In the genomic region with DNA sequence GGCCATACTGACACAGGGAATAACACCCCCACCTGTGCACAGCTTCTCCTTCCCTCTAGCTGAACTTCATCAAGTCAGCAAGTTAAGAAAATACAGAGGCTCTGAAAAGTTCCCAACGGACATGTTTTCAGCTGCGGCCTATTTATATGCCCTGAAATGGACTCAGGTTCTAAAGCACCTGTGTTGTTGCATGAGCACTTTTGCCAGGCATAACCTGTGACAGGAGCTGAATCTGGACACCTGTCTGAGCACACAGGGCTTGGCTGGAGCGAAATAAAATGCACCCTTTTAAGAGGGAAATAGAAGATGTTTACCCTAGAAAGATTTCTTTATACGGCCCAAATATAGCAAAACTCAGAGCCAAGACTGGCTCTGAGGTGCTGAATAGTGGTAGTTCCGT, we compare ENCODE assay signal across 15 cellular contexts. TPM values are rescaled to one million over a fixed set of nuclear protein-coding genes. Genes with fewer than 3 reads are reported as not detected.
A peak's percentile ranks its signal among the peaks of the same experiment; 100 is the strongest.
DNase-seq lines count a peak whose midpoint lies in the region; ATAC-seq and TF ChIP-seq lines count a peak whose summit lies in the region.
"Had no signal": no experiment of that assay in that cellular context is flagged by ENCODE, and none has a peak within 500 bp of the region (broad histone marks: within the 10 kb centered on the region; RNA-seq: fewer than 3 reads in every experiment).

No MANE protein-coding gene starts in this region.

- 0 out of 2 replicates have a peak overlapping the region, but pooled peaks have one; percentile 27 for H3K27ac ChIP-seq in GM23338 (ENCODE audit: low read depth)
- peak overlapping the region; percentile 84 for H3K27ac ChIP-seq in angular gyrus (ENCODE audit: low read depth, low read length)
- H3K27ac ChIP-seq in layer of hippocampus (ENCODE audit: low read depth, low read length), result peak overlapping the region; percentile 43
- H3K27ac ChIP-seq: A549 had no signal

- ATAC-seq in GM23338 (no peak), HG02759 (IDR thresholded peaks at IDR 0.05; ENCODE audit: unreplicated experiment) (no peak), GM18907 (IDR thresholded peaks at IDR 0.05; ENCODE audit: unreplicated experiment) (no peak)
- no peak for ATAC-seq in effector memory CD8-positive, alpha-beta T cell (replicated peaks)
- ATAC-seq: A549, HCT116 had no signal

- DNase-seq in GM23338 (ENCODE audit: low spot score) (no peak), NCI-H187 (lab: John Stamatoyannopoulos, UW) (no peak)
- DNase-seq in effector memory CD8-positive, alpha-beta T cell, result no peak
- DNase-seq: Caco-2; CD8-positive, alpha-beta memory T cell; DND-41; GF-D8 had no signal

- peaks cover 95% of the 10 kb centered on the region for H3K79me2 ChIP-seq in GM23338 (replicated peaks; ENCODE audit: insufficient read depth)

- H4K20me1 ChIP-seq in GM23338 (replicated peaks; ENCODE audit: insufficient read depth), result peaks cover 27% of the 10 kb centered on the region

- H3K36me3 Mint-ChIP-seq in GM23338 (ENCODE audit: low read depth), result no peaks in the 10 kb centered on the region
- no peaks in the 10 kb centered on the region for H3K36me3 Mint-ChIP-seq in effector memory CD8-positive, alpha-beta T cell (ENCODE audit: insufficient read depth)
- H3K36me3 Mint-ChIP-seq: CD8-positive, alpha-beta memory T cell; IgD-negative memory B cell had no signal

- no peak overlapping the region for H3K4me3 ChIP-seq in GM23338
- H3K4me3 ChIP-seq: A549 had no signal

- H2AFZ ChIP-seq in GM23338, result no peak overlapping the region

- H3K36me3 ChIP-seq in GM23338 (ENCODE audit: insufficient read depth), result no peaks in the 10 kb centered on the region

- TF ChIP-seq CTCF in GM23338 (conservative IDR thresholded peaks at IDR 0.05; ENCODE audit: low read depth in 2 of 2), result no peak

- no peak overlapping the region for H3K4me2 ChIP-seq in GM23338
- H3K4me2 ChIP-seq: A549 had no signal

- peaks cover 33% of the 10 kb centered on the region for H3K4me1 Mint-ChIP-seq in GM23338
- H3K4me1 Mint-ChIP-seq in effector memory CD8-positive, alpha-beta T cell (ENCODE audit: low read depth in 2 of 2), result no peaks in the 10 kb centered on the region
- H3K4me1 Mint-ChIP-seq: CD8-positive, alpha-beta memory T cell had no signal

- H3K9me3 Mint-ChIP-seq in GM23338, result no peaks in the 10 kb centered on the region
- no peaks in the 10 kb centered on the region for H3K9me3 Mint-ChIP-seq in effector memory CD8-positive, alpha-beta T cell
- H3K9me3 Mint-ChIP-seq: CD8-positive, alpha-beta memory T cell had no signal

- H3K9me2 ChIP-seq in GM23338 (ENCODE audit: insufficient read depth), result no peaks in the 10 kb centered on the region

- H3K27me3 Mint-ChIP-seq in GM23338 (ENCODE audit: insufficient read depth, low read depth, poor library complexity), result peaks cover 5% of the 10 kb centered on the region
- H3K27me3 Mint-ChIP-seq in effector memory CD8-positive, alpha-beta T cell, result peaks cover 7 to 10% of the 10 kb centered on the region in 2 donors
- H3K27me3 Mint-ChIP-seq: IgD-negative memory B cell had no signal

- H3K27ac Mint-ChIP-seq in GM23338, result no peak overlapping the region
- no peak overlapping the region for H3K27ac Mint-ChIP-seq in effector memory CD8-positive, alpha-beta T cell
- H3K27ac Mint-ChIP-seq: CD8-positive, alpha-beta memory T cell; IgD-negative memory B cell had no signal

- no peak overlapping the region for H3K4me3 Mint-ChIP-seq in GM23338
- H3K4me3 Mint-ChIP-seq in effector memory CD8-positive, alpha-beta T cell, result no peak overlapping the region
- H3K4me3 Mint-ChIP-seq: CD8-positive, alpha-beta memory T cell; IgD-negative memory B cell had no signal

- peaks cover 21% of the 10 kb centered on the region for H3K4me1 ChIP-seq in GM23338 (ENCODE audit: insufficient read depth)
- H3K4me1 ChIP-seq: A549 had no signal

- H3K27me3 ChIP-seq in GM23338 (ENCODE audit: insufficient read depth), result no peaks in the 10 kb centered on the region
- H3K27me3 ChIP-seq in layer of hippocampus (ENCODE audit: control insufficient read depth, insufficient read depth, low read length), result no peaks in the 10 kb centered on the region

- H3F3A ChIP-seq in GM23338 (replicated peaks; ENCODE audit: low read depth), result no peaks in the 10 kb centered on the region; the same call in 1 of the 2 replicates

TF ChIP-seq in GM23338, 12 proteins besides CTCF, POLR2A, EP300 and RAD21 (continues in another document):
- TF ChIP-seq, protein P1, sequence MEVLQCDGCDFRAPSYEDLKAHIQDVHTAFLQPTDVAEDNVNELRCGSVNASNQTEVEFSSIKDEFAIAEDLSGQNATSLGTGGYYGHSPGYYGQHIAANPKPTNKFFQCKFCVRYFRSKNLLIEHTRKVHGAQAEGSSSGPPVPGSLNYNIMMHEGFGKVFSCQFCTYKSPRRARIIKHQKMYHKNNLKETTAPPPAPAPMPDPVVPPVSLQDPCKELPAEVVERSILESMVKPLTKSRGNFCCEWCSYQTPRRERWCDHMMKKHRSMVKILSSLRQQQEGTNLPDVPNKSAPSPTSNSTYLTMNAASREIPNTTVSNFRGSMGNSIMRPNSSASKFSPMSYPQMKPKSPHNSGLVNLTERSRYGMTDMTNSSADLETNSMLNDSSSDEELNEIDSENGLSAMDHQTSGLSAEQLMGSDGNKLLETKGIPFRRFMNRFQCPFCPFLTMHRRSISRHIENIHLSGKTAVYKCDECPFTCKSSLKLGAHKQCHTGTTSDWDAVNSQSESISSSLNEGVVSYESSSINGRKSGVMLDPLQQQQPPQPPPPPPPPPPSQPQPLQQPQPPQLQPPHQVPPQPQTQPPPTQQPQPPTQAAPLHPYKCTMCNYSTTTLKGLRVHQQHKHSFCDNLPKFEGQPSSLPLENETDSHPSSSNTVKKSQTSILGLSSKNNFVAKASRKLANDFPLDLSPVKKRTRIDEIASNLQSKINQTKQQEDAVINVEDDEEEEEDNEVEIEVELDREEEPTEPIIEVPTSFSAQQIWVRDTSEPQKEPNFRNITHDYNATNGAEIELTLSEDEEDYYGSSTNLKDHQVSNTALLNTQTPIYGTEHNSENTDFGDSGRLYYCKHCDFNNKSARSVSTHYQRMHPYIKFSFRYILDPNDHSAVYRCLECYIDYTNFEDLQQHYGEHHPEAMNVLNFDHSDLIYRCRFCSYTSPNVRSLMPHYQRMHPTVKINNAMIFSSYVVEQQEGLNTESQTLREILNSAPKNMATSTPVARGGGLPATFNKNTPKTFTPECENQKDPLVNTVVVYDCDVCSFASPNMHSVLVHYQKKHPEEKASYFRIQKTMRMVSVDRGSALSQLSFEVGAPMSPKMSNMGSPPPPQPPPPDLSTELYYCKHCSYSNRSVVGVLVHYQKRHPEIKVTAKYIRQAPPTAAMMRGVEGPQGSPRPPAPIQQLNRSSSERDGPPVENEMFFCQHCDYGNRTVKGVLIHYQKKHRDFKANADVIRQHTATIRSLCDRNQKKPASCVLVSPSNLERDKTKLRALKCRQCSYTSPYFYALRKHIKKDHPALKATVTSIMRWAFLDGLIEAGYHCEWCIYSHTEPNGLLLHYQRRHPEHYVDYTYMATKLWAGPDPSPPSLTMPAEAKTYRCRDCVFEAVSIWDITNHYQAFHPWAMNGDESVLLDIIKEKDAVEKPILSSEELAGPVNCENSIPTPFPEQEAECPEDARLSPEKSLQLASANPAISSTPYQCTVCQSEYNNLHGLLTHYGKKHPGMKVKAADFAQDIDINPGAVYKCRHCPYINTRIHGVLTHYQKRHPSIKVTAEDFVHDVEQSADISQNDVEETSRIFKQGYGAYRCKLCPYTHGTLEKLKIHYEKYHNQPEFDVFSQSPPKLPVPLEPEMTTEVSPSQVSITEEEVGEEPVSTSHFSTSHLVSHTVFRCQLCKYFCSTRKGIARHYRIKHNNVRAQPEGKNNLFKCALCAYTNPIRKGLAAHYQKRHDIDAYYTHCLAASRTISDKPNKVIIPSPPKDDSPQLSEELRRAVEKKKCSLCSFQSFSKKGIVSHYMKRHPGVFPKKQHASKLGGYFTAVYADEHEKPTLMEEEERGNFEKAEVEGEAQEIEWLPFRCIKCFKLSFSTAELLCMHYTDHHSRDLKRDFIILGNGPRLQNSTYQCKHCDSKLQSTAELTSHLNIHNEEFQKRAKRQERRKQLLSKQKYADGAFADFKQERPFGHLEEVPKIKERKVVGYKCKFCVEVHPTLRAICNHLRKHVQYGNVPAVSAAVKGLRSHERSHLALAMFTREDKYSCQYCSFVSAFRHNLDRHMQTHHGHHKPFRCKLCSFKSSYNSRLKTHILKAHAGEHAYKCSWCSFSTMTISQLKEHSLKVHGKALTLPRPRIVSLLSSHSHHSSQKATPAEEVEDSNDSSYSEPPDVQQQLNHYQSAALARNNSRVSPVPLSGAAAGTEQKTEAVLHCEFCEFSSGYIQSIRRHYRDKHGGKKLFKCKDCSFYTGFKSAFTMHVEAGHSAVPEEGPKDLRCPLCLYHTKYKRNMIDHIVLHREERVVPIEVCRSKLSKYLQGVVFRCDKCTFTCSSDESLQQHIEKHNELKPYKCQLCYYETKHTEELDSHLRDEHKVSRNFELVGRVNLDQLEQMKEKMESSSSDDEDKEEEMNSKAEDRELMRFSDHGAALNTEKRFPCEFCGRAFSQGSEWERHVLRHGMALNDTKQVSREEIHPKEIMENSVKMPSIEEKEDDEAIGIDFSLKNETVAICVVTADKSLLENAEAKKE (CRISPR knock-in tag; IDR thresholded peaks at IDR 0.05), result no peak
- no peak for TF ChIP-seq POLR2AphosphoS5 (IDR thresholded peaks at IDR 0.05; ENCODE audit: low read depth)
- no peak for TF ChIP-seq EZH2phosphoT487 (IDR thresholded peaks at IDR 0.05; ENCODE audit: unreplicated experiment)

RNA-seq across cellular contexts. Expression of a gene that starts 46.7 kb away (rescaled TPM):
- 40.2 and 51.9 TPM in 2 replicates for total RNA-seq in GM23338 (2014; rRNA removed; shearing (Covaris generic))
- polyA plus RNA-seq in GM23338 (2016; fragmentation: Nextera tagmentation; extraction: Ambion mirVana), result 16.1 and 18.3 TPM in 2 replicates
- total RNA-seq: CD8-positive, alpha-beta memory T cell had no signal
- polyA plus RNA-seq: BJ; CD8-positive, alpha-beta memory T cell; IgD-negative memory B cell had no signal

Comparison
In these comparisons a context has a peak if more than half of its experiments do, and no peak if none do; other contexts are left out.
1. H3K27ac ChIP-seq: peak in every context shown above with its lines; median percentile 84 in angular gyrus; 43 in layer of hippocampus; 27 in GM23338.